In genomic region chr14:64488590-64489099, GRCh38 we compare ENCODE assay signal across 2 cellular contexts.
TF ChIP-seq lines count a peak whose summit lies in the region.

No MANE protein-coding gene starts in this region.

TF ChIP-seq in liver, 16 proteins besides CTCF, POLR2A, EP300 and RAD21:
- TF ChIP-seq HNF4A (conservative IDR thresholded peaks at IDR 0.05) (peak; percentile 34 to 54), ATF3 (IDR thresholded peaks at IDR 0.05) (no peak)

TF ChIP-seq in HepG2, 621 proteins besides CTCF, POLR2A, EP300 and RAD21:
- no peak for TF ChIP-seq AKAP8 (CRISPR knock-in tag; IDR thresholded peaks at IDR 0.05)
- TF ChIP-seq ZBTB44 (CRISPR knock-in tag; IDR thresholded peaks at IDR 0.05), result no peak
